ENCODE assay signal across 8 cellular contexts in genomic region chr6:84967389-84967788, GRCh38.
DNase-seq lines count a peak whose midpoint lies in the region; ATAC-seq and TF ChIP-seq lines count a peak whose summit lies in the region.

No MANE protein-coding gene starts in this region.

- H3K27ac ChIP-seq in osteoblast (ENCODE audit: low read depth, low read length) (no peak overlapping the region), ovary (no peak overlapping the region)

- H4K20me1 ChIP-seq in osteoblast (ENCODE audit: insufficient read depth, low read length) = no peaks in the 10 kb centered on the region

- ATAC-seq in HG03469 (IDR thresholded peaks at IDR 0.05; ENCODE audit: unreplicated experiment) = no peak

- intact Hi-C loops in ovary (cut with DNase I) = no loop called here

- no peak overlapping the region for H2AFZ ChIP-seq in osteoblast (ENCODE audit: low read length)

- peaks cover 4% of the 10 kb centered on the region for H3K9me3 ChIP-seq in osteoblast (ENCODE audit: low read depth, low read length)
- H3K9me3 ChIP-seq in ovary = peaks cover 0 to 8% of the 10 kb centered on the region in 2 donors

- TF ChIP-seq CTCF in GM12873 (IDR thresholded peaks at IDR 0.05; ENCODE audit: insufficient read depth, low read depth, low read length, missing control alignments) (peak; percentile 51), osteoblast (IDR thresholded peaks at IDR 0.05; ENCODE audit: extremely low read depth, low read depth, low read length) (peak; percentile 60), ovary (IDR thresholded peaks at IDR 0.05) (no peak)

- no peak for TF ChIP-seq EP300 in ovary (IDR thresholded peaks at IDR 0.05)

- in situ Hi-C loops in T47D (cut with HindIII; ENCODE audit: low pct_unique_long_range_greater_than_20kb, low sequenced_read_pairs) = no loop called here

- no peaks in the 10 kb centered on the region for H3K27me3 ChIP-seq in osteoblast (ENCODE audit: insufficient read depth, low read length)
- no peaks in the 10 kb centered on the region for H3K27me3 ChIP-seq in ovary

- H3K4me1 ChIP-seq in osteoblast (ENCODE audit: insufficient read depth, low read length) (no peaks in the 10 kb centered on the region), ovary (ENCODE audit: insufficient read depth) (no peaks in the 10 kb centered on the region)

- H3K36me3 ChIP-seq in osteoblast (ENCODE audit: insufficient read depth, low read length) (no peaks in the 10 kb centered on the region), ovary (no peaks in the 10 kb centered on the region)

- H3K4me3 ChIP-seq in osteoblast (ENCODE audit: insufficient read depth, low read length) (no peak overlapping the region), ovary (no peak overlapping the region)

- DNase-seq in NCI-H1105 (lab: John Stamatoyannopoulos, UW) (peak; percentile 26), T47D (ENCODE audit: low read depth in 1 of 2, low spot score in 1 of 2) (peak; percentile 10 to 53), osteoblast (ENCODE audit: insufficient read length, low spot score, missing footprints) (peak; percentile 77), ovary (no peak)
- DNase-seq in activated CD4-positive, alpha-beta T cell treated with anti-CD3 and anti-CD28 coated beads, Interleukin-2, amount 50 U/mL, for 48 hours = no peak
- no peak for DNase-seq in central memory CD4-positive, alpha-beta T cell

- 55 to 67% (median 62%) methylated on average over 7 of the region's 7 CpGs for WGBS in ovary, 3 donors

- H3K79me2 ChIP-seq in osteoblast (ENCODE audit: insufficient read depth, low read length) = no peaks in the 10 kb centered on the region

- no peak for TF ChIP-seq POLR2A in ovary (IDR thresholded peaks at IDR 0.05)

- H3K4me2 ChIP-seq in osteoblast (ENCODE audit: insufficient read depth, low read length) = no peak overlapping the region

Comparison
In these comparisons a context has a peak if more than half of its experiments do, and no peak if none do; other contexts are left out.
1. CTCF ChIP-seq: peak in GM12873 (single experiment) and osteoblast (single experiment); none in ovary (0 of 3).
2. DNase-seq: peak in NCI-H1105 (single experiment), T47D (2 of 2) and osteoblast (single experiment); none in activated CD4-positive, alpha-beta T cell treated with anti-CD3 and anti-CD28 coated beads, Interleukin-2, amount 50 U/mL, for 48 hours (0 of 2), central memory CD4-positive, alpha-beta T cell (single experiment) and ovary (0 of 5).